ENCODE assay signal across 23 cellular contexts in the genomic region with DNA sequence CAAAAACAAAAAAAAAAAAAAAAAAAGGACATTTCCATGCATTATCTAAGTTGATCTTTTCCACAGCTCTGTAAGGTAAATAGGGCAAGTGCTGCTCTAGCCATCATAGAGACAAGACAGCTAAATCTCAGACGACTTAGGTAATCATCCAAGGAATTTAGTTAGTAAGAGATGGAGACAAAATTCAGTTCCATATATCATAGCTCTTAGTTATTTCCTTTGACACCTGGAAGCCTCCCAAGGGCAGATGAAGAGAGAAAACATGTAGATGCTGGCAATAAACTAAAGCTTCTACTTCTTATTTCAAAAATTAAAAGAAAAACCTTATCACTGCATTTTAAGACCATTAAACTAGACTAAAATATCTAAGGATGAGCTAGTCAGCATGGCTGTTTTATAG. TPM values are rescaled to one million over a fixed set of nuclear protein-coding genes. Genes with fewer than 3 reads are reported as not detected.
"Had no signal": no experiment of that assay in that cellular context is flagged by ENCODE, and none has a peak within 500 bp of the region (broad histone marks: within the 10 kb centered on the region; RNA-seq: fewer than 3 reads in every experiment).

No MANE protein-coding gene starts in this region.

- H3K4me1 ChIP-seq: psoas muscle had no signal

- DNase-seq: activated CD4-positive, alpha-beta T cell treated with anti-CD3 and anti-CD28 coated beads, Interleukin-2, amount 10 ng/mL, durations not matched to agents 7 days and 5 days; activated CD8-positive, alpha-beta T cell treated with anti-CD3 and anti-CD28 coated beads, Interleukin-2, amount 10 ng/mL, durations not matched to agents 7 days and 5 days; activated effector memory CD4-positive, alpha-beta T cell treated with Interleukin-2 at 50 U/mL for 16 hours; activated naive CD4-positive, alpha-beta T cell treated with anti-CD3 and anti-CD28 coated beads, Interleukin-2, amount 50 U/mL, for 16 hours; activated T-cell treated with anti-CD3 and anti-CD28 coated beads, Interleukin-2, amount 50 U/mL, for 24 hours; effector CD8-positive, alpha-beta T cell; foreskin keratinocyte; hypothalamus; midbrain; occipital lobe; psoas muscle; right cardiac atrium; small intestine; stimulated activated CD4-positive, alpha-beta T cell treated with anti-CD3 and anti-CD28 coated beads, Interleukin-4, amount 100 ng/mL, for 24 hours; stomach; T-helper 1 cell; T1000 had no signal

- H3K4me3 ChIP-seq: ascending aorta, esophagus muscularis mucosa, psoas muscle, stomach had no signal

- H3K27ac ChIP-seq: ascending aorta, foreskin keratinocyte, psoas muscle, stomach had no signal

- H3K36me3 ChIP-seq: ascending aorta, esophagus muscularis mucosa, stomach had no signal

- H3K27me3 ChIP-seq: ascending aorta, esophagus muscularis mucosa, foreskin keratinocyte, stomach had no signal

- H3K9me3 ChIP-seq: ascending aorta, esophagus muscularis mucosa, psoas muscle, stomach had no signal

- ATAC-seq: activated CD4-positive, CD25-positive, alpha-beta regulatory T cell treated with anti-CD3 and anti-CD28 coated beads, Interleukin-2, amount 50 U/mL, for 24 hours; activated CD8-positive, alpha-beta T cell treated with anti-CD3 and anti-CD28 coated beads, Interleukin-2, amount 10 ng/mL, durations not matched to agents 7 days and 5 days; foreskin keratinocyte; left lobe of liver; psoas muscle; right cardiac atrium; stimulated activated effector memory CD8-positive, alpha-beta T cell treated with anti-CD3 and anti-CD28 coated beads, Interleukin-12 subunit alpha, Interleukin-12 subunit beta, amount 100 ng/mL, for 72 hours had no signal

RNA-seq across cellular contexts. Expression of a gene that starts 48.6 kb away (rescaled TPM):
- total RNA-seq: endothelial cell of umbilical vein, left lobe of liver had no signal
- polyA plus RNA-seq: endothelial cell of umbilical vein had no signal
